20 cellular contexts compared by ENCODE assay signal in the genomic region with DNA sequence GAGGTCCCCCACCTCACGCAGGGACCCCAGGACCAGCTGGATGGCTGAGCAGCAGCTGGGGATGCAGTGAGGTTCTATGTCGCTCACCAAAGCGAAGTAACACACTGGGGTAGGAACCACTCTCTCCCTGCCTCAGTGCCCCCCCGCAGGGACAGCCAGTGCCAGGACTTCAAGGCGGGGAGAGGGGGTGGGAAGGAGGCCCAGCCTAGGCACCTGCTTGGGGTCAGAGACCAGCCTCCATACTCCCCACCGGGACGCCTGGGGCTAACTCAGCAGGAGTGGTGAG. TPM values are rescaled to one million over a fixed set of nuclear protein-coding genes. Genes with fewer than 3 reads are reported as not detected.
DNase-seq lines count a peak whose midpoint lies in the region; ATAC-seq, FAIRE-seq and TF ChIP-seq lines count a peak whose summit lies in the region.
"Had no signal": no experiment of that assay in that cellular context is flagged by ENCODE, and none has a peak within 500 bp of the region (broad histone marks: within the 10 kb centered on the region; RNA-seq: fewer than 3 reads in every experiment).

No MANE protein-coding gene starts in this region.

- 90% methylated on average over 3 of the region's 7 CpGs for WGBS in K562 (ENCODE audit: insufficient coverage, low coverage, missing lambda C conversion rate)
- no CpG with 5 or more reads among the region's 7 CpGs for WGBS in trophoblast cell (ENCODE audit: extremely low coverage, insufficient coverage, insufficient read length)

- intact Hi-C loops in CD14-positive monocyte (cut with micrococcal nuclease) = no loop called here
- intact Hi-C loops in K562 (cut with micrococcal nuclease) = no loop called here

- no peak overlapping the region for H4K8ac ChIP-seq in trophoblast cell (ENCODE audit: low read depth, low read length)

- H3K9me3 ChIP-seq in K562 (replicated peaks; ENCODE audit: control insufficient read depth, insufficient read depth, low read depth, low read length) (no peaks in the 10 kb centered on the region), trophoblast cell (ENCODE audit: insufficient read depth, low read depth, low read length) (peaks cover 4% of the 10 kb centered on the region)
- H3K9me3 ChIP-seq: MG63 had no signal

- no peak for TF ChIP-seq CTCF in CD14-positive monocyte (IDR thresholded peaks at IDR 0.05)
- no peak for TF ChIP-seq CTCF in K562 (IDR thresholded peaks at IDR 0.05 in 2 of 3, conservative IDR thresholded peaks at IDR 0.05 in 1 of 3; ENCODE audit: insufficient read depth in 2 of 3, low read depth in 1 of 3, low read length in 3 of 3)
- no peak for TF ChIP-seq CTCF in glutamatergic neuron (IDR thresholded peaks at IDR 0.05; ENCODE audit: partially characterized antibody, unreplicated experiment)

- no peak for FAIRE-seq in K562 (lab: Jason Lieb, UNC)
- FAIRE-seq: GM12891, H54, HTR-8/SVneo had no signal

- H3K36me3 Mint-ChIP-seq in CD14-positive monocyte (peaks cover 20 to 50% of the 10 kb centered on the region in 2 donors), glutamatergic neuron (ENCODE audit: unreplicated experiment) (no peaks in the 10 kb centered on the region)

- H3K4me1 ChIP-seq in K562 (replicated peaks in 1 of 2; ENCODE audit: control insufficient read depth in 2 of 2, insufficient read depth in 2 of 2, low read length in 2 of 2) (peaks cover 2 to 60% of the 10 kb centered on the region in 2 experiments; a peak in 4 of 5 replicates), trophoblast cell (ENCODE audit: control insufficient read depth in 1 of 2, insufficient read depth in 2 of 2, low read length in 2 of 2) (peaks cover 2 to 5% of the 10 kb centered on the region in 2 experiments)

- no peak for TF ChIP-seq RAD21 in K562 (CRISPR knock-in tag; conservative IDR thresholded peaks at IDR 0.05 in 1 of 2, IDR thresholded peaks at IDR 0.05 in 1 of 2)

- no peak overlapping the region for H3K4ac ChIP-seq in trophoblast cell (ENCODE audit: low read depth, low read length)

- H2BK5ac ChIP-seq in trophoblast cell (ENCODE audit: low read depth, low read length, poor library complexity) = no peak overlapping the region

- H3K4me3 Mint-ChIP-seq in CD14-positive monocyte = no peak overlapping the region
- H3K4me3 Mint-ChIP-seq in glutamatergic neuron (ENCODE audit: unreplicated experiment) = peak overlapping the region; percentile 25
- H3K4me3 Mint-ChIP-seq: CD4-positive, alpha-beta memory T cell had no signal

- no peak overlapping the region for H4K91ac ChIP-seq in trophoblast cell (ENCODE audit: low read depth, low read length)

- peak overlapping the region; percentile 38 for H3K23ac ChIP-seq in trophoblast cell (ENCODE audit: low read length)

- H3K4me2 ChIP-seq in K562 (ENCODE audit: insufficient read depth, low read length) = no peak overlapping the region
- H3K4me2 ChIP-seq in trophoblast cell (ENCODE audit: low read length) = no peak overlapping the region
- H3K4me2 ChIP-seq: PC-9 had no signal

- peaks cover 8% of the 10 kb centered on the region; the same call in 1 of the 2 replicates for H4K20me1 ChIP-seq in K562 (replicated peaks; ENCODE audit: control insufficient read depth, insufficient read depth, low read length)

- H3K27me3 ChIP-seq in K562 (ENCODE audit: control insufficient read depth in 2 of 2, insufficient read depth in 2 of 2, low read length in 2 of 2) (no peaks in the 10 kb centered on the region), trophoblast cell (ENCODE audit: insufficient read depth, low read length) (no peaks in the 10 kb centered on the region)
- H3K27me3 ChIP-seq: MG63 had no signal

- in situ Hi-C loops in K562 (cut with MboI) (no loop called here), G401 (cut with HindIII; ENCODE audit: low sequenced_read_pairs) (no loop called here)

- BruUV-seq in K562 (replicated peaks; lab: Mats Ljungman, UMichigan) = no TSS peak

- no peak overlapping the region for H4K12ac ChIP-seq in trophoblast cell (ENCODE audit: low read depth, low read length)

- DNase-seq in CD14-positive monocyte (ENCODE audit: low spot score) (no peak), K562 (ENCODE audit: extremely low read depth in 1 of 4, low spot score in 3 of 4) (no peak), glutamatergic neuron (no peak), trophoblast cell (no peak), G401 (ENCODE audit: low spot score) (no peak), Kasumi-1 (lab: John Stamatoyannopoulos, UW) (no peak)
- DNase-seq in stimulated activated naive CD4-positive, alpha-beta T cell treated with Interleukin-2 at 50 U/mL for 16 hours (lab: John Stamatoyannopoulos, UW) = no peak
- no peak for DNase-seq in activated T-cell treated with anti-CD3 and anti-CD28 coated beads, Interleukin-2, amount 50 U/mL, for 1 hour
- DNase-seq: DMS53, EL, GF-D8, KBM-7, MG63, NCI-H2029 treated with DMSO at 0.1 percent for 48 hours, NCI-H526 treated with DMSO at 0.1 percent for 48 hours, PC-9 had no signal

- peak overlapping the region in 1 of 2 experiments; percentile 52; a peak in 2 of 4 replicates for H3K9ac ChIP-seq in K562 (ENCODE audit: insufficient read depth in 1 of 2, low read depth in 2 of 2, low read length in 2 of 2)
- H3K9ac ChIP-seq in trophoblast cell (ENCODE audit: low read length) = no peak overlapping the region

- H3K14ac ChIP-seq in trophoblast cell (ENCODE audit: low read length) = no peak overlapping the region

- H3K27ac ChIP-seq in K562 (ENCODE audit: extremely low read depth, low read depth, low read length) (no peak overlapping the region), trophoblast cell (ENCODE audit: low read depth, low read length) (no peak overlapping the region)
- H3K27ac ChIP-seq: PC-9 had no signal

- TF ChIP-seq POLR2A in K562 (conservative IDR thresholded peaks at IDR 0.05) = no peak

- H3K18ac ChIP-seq in trophoblast cell (ENCODE audit: low read length) = no peak overlapping the region

- no peak for TF ChIP-seq EP300 in K562 (IDR thresholded peaks at IDR 0.05; ENCODE audit: low read length)

- H2BK120ac ChIP-seq in trophoblast cell (ENCODE audit: insufficient read depth, low read length, poor library complexity) = no peak overlapping the region

- H3K36me3 ChIP-seq in K562 (ENCODE audit: control insufficient read depth, insufficient read depth, low read length) (peaks cover 63% of the 10 kb centered on the region; the same call in 1 of the 3 replicates), trophoblast cell (ENCODE audit: control insufficient read depth in 1 of 2, insufficient read depth in 2 of 2, low read length in 2 of 2) (peaks cover 90 to 93% of the 10 kb centered on the region in 2 experiments)
- H3K36me3 ChIP-seq: MG63 had no signal

- no peak overlapping the region for H2BK12ac ChIP-seq in trophoblast cell (ENCODE audit: low read length)

- no peak overlapping the region for H3K4me3 ChIP-seq in K562
- H3K4me3 ChIP-seq in trophoblast cell (ENCODE audit: low read depth, low read length) = no peak overlapping the region
- H3K4me3 ChIP-seq: MG63, PC-9 had no signal

- ATAC-seq in K562 = no peak

- H3K9me1 ChIP-seq in K562 (ENCODE audit: control insufficient read depth, insufficient read depth, low read length) = no peaks in the 10 kb centered on the region

- H2AFZ ChIP-seq in K562 (ENCODE audit: low read depth, low read length) = no peak overlapping the region
- no peak overlapping the region for H2AFZ ChIP-seq in trophoblast cell (ENCODE audit: insufficient read depth, low read length, poor library complexity)
- H2AFZ ChIP-seq: PC-9 had no signal

- H2AK5ac ChIP-seq in trophoblast cell (ENCODE audit: low read length) = no peak overlapping the region

- CTCF ChIA-PET in K562 (lab: Yijun Ruan, JAX; ENCODE audit: low intra/inter-chr PET ratio) = no interaction called here

- POLR2A ChIA-PET in K562 (lab: Yijun Ruan, JAX) = interaction anchor here (0.6 to 0.7 kb wide), 2 partner anchors 46 to 205 kb away, joined by 3 read pairs; no protein-coding TSS in a partner anchor

- peaks cover 48% of the 10 kb centered on the region for H3K4me1 Mint-ChIP-seq in CD14-positive monocyte
- peaks cover 24% of the 10 kb centered on the region for H3K4me1 Mint-ChIP-seq in glutamatergic neuron (ENCODE audit: low read depth, unreplicated experiment)

- H3K79me1 ChIP-seq in trophoblast cell (ENCODE audit: low read length) = no peaks in the 10 kb centered on the region

- H3K27ac Mint-ChIP-seq in CD14-positive monocyte (peak overlapping the region in 5 of 7 donors; percentile 8 to 90 (median 69)), glutamatergic neuron (ENCODE audit: unreplicated experiment) (no peak overlapping the region)

- H3K27me3 Mint-ChIP-seq in CD14-positive monocyte (ENCODE audit: low read depth in 3 of 3) (peaks cover 0 to 2% (median 0%) of the 10 kb centered on the region in 3 donors), glutamatergic neuron (ENCODE audit: unreplicated experiment) (peaks cover 6% of the 10 kb centered on the region)
- H3K27me3 Mint-ChIP-seq: CD4-positive, alpha-beta memory T cell had no signal

- H3K79me2 ChIP-seq in K562 (ENCODE audit: control insufficient read depth, insufficient read depth, low read length) (peaks cover 35% of the 10 kb centered on the region), trophoblast cell (ENCODE audit: control insufficient read depth, insufficient read depth, low read length, poor library complexity) (peaks cover 7% of the 10 kb centered on the region)

- no peaks in the 10 kb centered on the region for H3K9me3 Mint-ChIP-seq in CD14-positive monocyte
- peaks cover 4% of the 10 kb centered on the region for H3K9me3 Mint-ChIP-seq in glutamatergic neuron (ENCODE audit: unreplicated experiment)
- H3K9me3 Mint-ChIP-seq: CD4-positive, alpha-beta memory T cell had no signal

RNA-seq across cellular contexts. Expression of a gene that starts 7.1 kb away (rescaled TPM):
- polyA plus RNA-seq in CD14-positive monocyte (10 to 100 TPM in 1 of 2 donors, 1 to 10 TPM in 1; 7.2 to 26.4 TPM), K562 (2011; rRNA removed) (71.8 and 79.3 TPM in 2 replicates), K562 (2014; fragmentation: Illumina TruSeq; extraction: Trizol) (82.0 and 89.7 TPM in 2 replicates), K562 (2014; fragmentation: Nextera tagmentation; extraction: Ambion mirVana) (1 to 10 TPM in 1 of 2 experiments, under 1 TPM in 1; 0.49 to 1.3 TPM), K562 (2014; rRNA removed) (106 TPM in 2 replicates)
- 90.8 and 209 TPM in 2 replicates for total RNA-seq in K562 (2011; cell fraction: chromatin; rRNA removed; ENCODE audit: low replicate concordance)
- 135 and 136 TPM in 2 replicates for total RNA-seq in K562 (2011; cell fraction: nucleolus; rRNA removed)
- 81.8 and 88.4 TPM in 2 replicates for total RNA-seq in K562 (2011; cell fraction: nucleoplasm; rRNA removed)
- total RNA-seq in K562 (2014; rRNA removed) (80.1 and 91.2 TPM in 2 replicates), K562 (2014; rRNA removed; fragmentation: Illumina TruSeq; extraction: Trizol) (25.9 and 37.5 TPM in 2 replicates), K562 (2015; rRNA removed; fragmentation: Illumina TruSeq; extraction: Trizol) (74.5 and 75.1 TPM in 2 replicates), K562 (2021) (117 and 132 TPM in 2 replicates), glutamatergic neuron (ENCODE audit: unreplicated experiment) (300 TPM)
- polyA plus RNA-seq in K562 (2011; cell fraction: cytosol; rRNA removed) = 96.5 and 143 TPM in 2 replicates
- 217 and 312 TPM in 2 replicates for polyA plus RNA-seq in K562 (2011; cell fraction: nucleus; rRNA removed)
- 86.9 and 120 TPM in 2 replicates for polyA plus RNA-seq in K562 (2012)
- 41.9 and 67.3 TPM in 2 replicates for polyA minus RNA-seq in K562 (2011; rRNA and poly(A)+ RNA removed)
- 64.3 and 80.4 TPM in 2 replicates for polyA minus RNA-seq in K562 (2011; cell fraction: cytosol; rRNA and poly(A)+ RNA removed)
- 29.8 and 38.1 TPM in 2 replicates for polyA minus RNA-seq in K562 (2011; cell fraction: nucleus; rRNA and poly(A)+ RNA removed)
- polyA plus RNA-seq in trophoblast cell (2013) = 175 TPM in 2 replicates
- total RNA-seq in G401 (2014; rRNA removed; shearing (Covaris generic)) = 220 and 224 TPM in 2 replicates

RNA-seq across cellular contexts. Expression of a gene that starts 12.4 kb away (rescaled TPM):
- under 1 TPM; 0.49 to 0.68 TPM for polyA plus RNA-seq in CD14-positive monocyte
- 3.2 and 14.3 TPM in 2 replicates for total RNA-seq in K562 (2011; cell fraction: chromatin; rRNA removed; ENCODE audit: low replicate concordance)
- total RNA-seq in K562 (2011; cell fraction: nucleolus; rRNA removed) = 17.5 and 19.2 TPM in 2 replicates
- 7.6 and 8.4 TPM in 2 replicates for total RNA-seq in K562 (2011; cell fraction: nucleoplasm; rRNA removed)
- total RNA-seq in K562 (2014; rRNA removed) = 5.5 and 7.2 TPM in 2 replicates
- 1.4 and 1.5 TPM in 2 replicates for total RNA-seq in K562 (2014; rRNA removed; fragmentation: Illumina TruSeq; extraction: Trizol)
- total RNA-seq in K562 (2015; rRNA removed; fragmentation: Illumina TruSeq; extraction: Trizol) = 5.1 TPM in 2 replicates
- 7.4 and 8.5 TPM in 2 replicates for total RNA-seq in K562 (2021)
- 2.2 and 2.4 TPM in 2 replicates for polyA plus RNA-seq in K562 (2011; rRNA removed)
- 3.5 and 9.0 TPM in 2 replicates for polyA plus RNA-seq in K562 (2011; cell fraction: cytosol; rRNA removed)
- 3.6 and 6.6 TPM in 2 replicates for polyA plus RNA-seq in K562 (2011; cell fraction: nucleus; rRNA removed)
- polyA plus RNA-seq in K562 (2012) = 4.5 and 5.8 TPM in 2 replicates
- polyA plus RNA-seq in K562 (2014; fragmentation: Illumina TruSeq; extraction: Trizol) = 2.4 and 4.5 TPM in 2 replicates
- under 1 TPM; 0.03 to 0.08 TPM for polyA plus RNA-seq in K562 (2014; fragmentation: Nextera tagmentation; extraction: Ambion mirVana)
- 2.9 and 3.7 TPM in 2 replicates for polyA plus RNA-seq in K562 (2014; rRNA removed)
- polyA minus RNA-seq in K562 (2011; rRNA and poly(A)+ RNA removed) = 2.9 and 4.9 TPM in 2 replicates
- polyA minus RNA-seq in K562 (2011; cell fraction: cytosol; rRNA and poly(A)+ RNA removed) = 6.0 and 8.7 TPM in 2 replicates
- polyA minus RNA-seq in K562 (2011; cell fraction: nucleus; rRNA and poly(A)+ RNA removed) = 12.0 and 13.1 TPM in 2 replicates
- total RNA-seq in glutamatergic neuron (ENCODE audit: unreplicated experiment) = 6.0 TPM
- polyA plus RNA-seq in trophoblast cell (2013) = 4.6 and 4.7 TPM in 2 replicates
- 14.3 and 25.3 TPM in 2 replicates for total RNA-seq in G401 (2014; rRNA removed; shearing (Covaris generic))

RNA-seq across cellular contexts. Expression of a gene that starts 35.5 kb away (rescaled TPM):
- 100 to 1,000 TPM; 156 to 193 TPM for polyA plus RNA-seq in CD14-positive monocyte
- 12.2 and 40.0 TPM in 2 replicates for total RNA-seq in K562 (2011; cell fraction: chromatin; rRNA removed; ENCODE audit: low replicate concordance)
- total RNA-seq in K562 (2011; cell fraction: nucleolus; rRNA removed) = 43.4 and 62.2 TPM in 2 replicates
- total RNA-seq in K562 (2011; cell fraction: nucleoplasm; rRNA removed) = 31.2 and 34.7 TPM in 2 replicates
- total RNA-seq in K562 (2014; rRNA removed) = 186 and 216 TPM in 2 replicates
- 4.8 and 6.1 TPM in 2 replicates for total RNA-seq in K562 (2014; rRNA removed; fragmentation: Illumina TruSeq; extraction: Trizol)
- 55.9 and 57.8 TPM in 2 replicates for total RNA-seq in K562 (2015; rRNA removed; fragmentation: Illumina TruSeq; extraction: Trizol)
- total RNA-seq in K562 (2021) = 111 and 113 TPM in 2 replicates
- 54.2 and 66.2 TPM in 2 replicates for polyA plus RNA-seq in K562 (2011; rRNA removed)
- 115 and 354 TPM in 2 replicates for polyA plus RNA-seq in K562 (2011; cell fraction: cytosol; rRNA removed)
- polyA plus RNA-seq in K562 (2011; cell fraction: nucleus; rRNA removed) = 75.6 and 121 TPM in 2 replicates
- polyA plus RNA-seq in K562 (2012) = 69.5 and 80.9 TPM in 2 replicates
- 7.8 and 43.9 TPM in 2 replicates for polyA plus RNA-seq in K562 (2014; fragmentation: Illumina TruSeq; extraction: Trizol)
- polyA plus RNA-seq in K562 (2014; fragmentation: Nextera tagmentation; extraction: Ambion mirVana) = 10 to 100 TPM in 1 of 2 experiments, 1 to 10 TPM in 1; 4.2 to 20.6 TPM
- 138 and 148 TPM in 2 replicates for polyA plus RNA-seq in K562 (2014; rRNA removed)
- polyA minus RNA-seq in K562 (2011; rRNA and poly(A)+ RNA removed) = 6.6 and 10.6 TPM in 2 replicates
- polyA minus RNA-seq in K562 (2011; cell fraction: cytosol; rRNA and poly(A)+ RNA removed) = 31.0 and 34.2 TPM in 2 replicates
- 16.2 and 20.1 TPM in 2 replicates for polyA minus RNA-seq in K562 (2011; cell fraction: nucleus; rRNA and poly(A)+ RNA removed)
- 30.5 TPM for total RNA-seq in glutamatergic neuron (ENCODE audit: unreplicated experiment)
- polyA plus RNA-seq in trophoblast cell (2013) = 88.0 and 93.0 TPM in 2 replicates
- total RNA-seq in G401 (2014; rRNA removed; shearing (Covaris generic)) = 207 and 294 TPM in 2 replicates
